ENCODE assay signal across 1 cellular context in genomic region chr19:14089412-14089661, GRCh38.
TF ChIP-seq lines count a peak whose summit lies in the region.

No MANE protein-coding gene starts in this region.

TF ChIP-seq in K562, 482 proteins besides CTCF, POLR2A, EP300 and RAD21:
- TF ChIP-seq MGA (IDR thresholded peaks at IDR 0.05) (no peak), GTF2B (IDR thresholded peaks at IDR 0.05; ENCODE audit: extremely low read depth, insufficient read length) (no peak), ZNF184 (CRISPR knock-in tag; IDR thresholded peaks at IDR 0.05) (no peak), MCM7 (IDR thresholded peaks at IDR 0.05) (no peak), ZBTB26 (CRISPR knock-in tag; IDR thresholded peaks at IDR 0.05) (no peak), ZNF280A (IDR thresholded peaks at IDR 0.05; ENCODE audit: low read depth, partially characterized antibody) (no peak), ZBTB2 (IDR thresholded peaks at IDR 0.05) (0 out of 2 replicates have a peak, but pooled peaks have one; percentile 12), ZNF511 (CRISPR knock-in tag; IDR thresholded peaks at IDR 0.05) (no peak), ZBTB40 (IDR thresholded peaks at IDR 0.05) (0 out of 2 replicates have a peak, but pooled peaks have one; percentile 25), ZBTB40 (CRISPR knock-in tag; IDR thresholded peaks at IDR 0.05) (no peak), E2F8 (IDR thresholded peaks at IDR 0.05; ENCODE audit: low read depth, partially characterized antibody) (no peak), FOXK2 (conservative IDR thresholded peaks at IDR 0.05 in 1 of 2, IDR thresholded peaks at IDR 0.05 in 1 of 2; ENCODE audit: low read depth in 2 of 2) (no peak)
